In the genomic region with DNA sequence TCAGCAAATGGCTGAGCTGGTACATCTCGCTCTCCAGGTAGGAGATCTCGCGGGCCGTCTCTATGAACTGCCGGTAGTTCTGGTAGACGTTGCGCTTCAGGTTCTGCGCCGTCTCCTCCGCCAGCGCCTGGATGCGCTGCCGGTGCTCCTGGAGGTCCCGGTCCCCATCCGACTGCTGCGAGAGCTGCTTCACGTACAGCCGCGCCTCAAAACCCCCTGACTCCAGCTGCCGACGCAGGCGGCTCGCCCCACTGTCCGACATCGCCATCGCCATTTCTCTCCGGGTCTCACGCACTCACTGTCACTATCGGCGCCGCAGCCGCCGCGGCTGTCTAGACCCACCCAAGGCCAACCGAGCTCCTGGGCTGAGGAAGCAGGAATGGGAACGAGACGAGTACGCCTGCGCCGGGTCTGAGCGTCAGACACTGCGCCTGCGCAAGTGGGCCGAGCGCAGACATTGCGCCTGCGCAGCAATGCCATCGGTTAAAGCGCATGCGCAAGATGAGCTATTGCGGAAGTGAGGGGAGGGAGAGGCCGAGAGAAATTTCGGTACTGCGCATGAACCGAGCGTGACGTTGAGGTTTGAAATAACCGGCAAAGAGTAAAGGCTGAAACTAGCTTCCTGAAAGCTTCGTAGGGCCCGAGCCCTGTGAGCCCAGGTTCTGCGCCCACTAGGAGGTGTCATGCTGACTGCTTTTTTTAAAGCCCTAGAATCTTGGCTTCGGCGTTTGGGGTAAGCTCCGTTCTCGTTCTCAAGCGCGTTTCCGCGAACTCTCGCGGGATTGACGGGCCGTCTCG, we compare ENCODE assay signal across 8 cellular contexts. TPM values are rescaled to one million over a fixed set of nuclear protein-coding genes. Genes with fewer than 3 reads are reported as not detected.
DNase-seq lines count a peak whose midpoint lies in the region; ATAC-seq and TF ChIP-seq lines count a peak whose summit lies in the region.

Gene EXOC8, minus strand, starts transcription at position 381 of the 798 bp plus-strand sequence. Its CDS starts 107 bp downstream, at position 274.

- POLR2A ChIA-PET in activated CD4-positive, alpha-beta T cell treated with anti-CD3 and anti-CD28 coated beads for 36 hours (lab: Charles Lee): interaction anchor here (0.7 to 1.6 kb wide), 7 partner anchors 9 to 275 kb away, joined by 3 to 11 read pairs (median 4); partner anchors contain the start of gene TSNAX

- peak within 1 kb of the TSS; percentile 98 for H3K27ac Mint-ChIP-seq in activated CD4-positive, alpha-beta T cell treated with anti-CD3 and anti-CD28 coated beads for 36 hours

- H3K4me3 Mint-ChIP-seq in activated CD4-positive, alpha-beta T cell treated with anti-CD3 and anti-CD28 coated beads for 36 hours: peak within 1 kb of the TSS; percentile 93

- intact Hi-C loops in activated CD4-positive, alpha-beta T cell treated with anti-CD3 and anti-CD28 coated beads for 36 hours (cut with DNase I, micrococcal nuclease): loop anchor here (1.0 to 5.0 kb wide), 11 partner anchors 85 to 695 kb away; partner anchors contain the start of genes ARV1 (in 2 of the 2), EGLN1 (in 2 of the 2), GNPAT (in 2 of the 2) and TSNAX (in 2 of the 2)

- H3K9me3 Mint-ChIP-seq in activated CD4-positive, alpha-beta T cell treated with anti-CD3 and anti-CD28 coated beads for 36 hours (ENCODE audit: low read depth): peaks cover 4% of the 10 kb centered on the region

- no peaks in the 10 kb centered on the region for H3K4me1 ChIP-seq in BE2C

- H3K27me3 Mint-ChIP-seq in activated CD4-positive, alpha-beta T cell treated with anti-CD3 and anti-CD28 coated beads for 36 hours: no peaks in the 10 kb centered on the region

- peak; percentile 77 for ATAC-seq in HG03442 (IDR thresholded peaks at IDR 0.05; ENCODE audit: unreplicated experiment)
- peak; percentile 82 for ATAC-seq in activated CD4-positive, alpha-beta T cell treated with anti-CD3 and anti-CD28 coated beads for 36 hours

- peaks cover 44% of the 10 kb centered on the region for H3K4me1 Mint-ChIP-seq in activated CD4-positive, alpha-beta T cell treated with anti-CD3 and anti-CD28 coated beads for 36 hours

- CTCF ChIA-PET in activated CD4-positive, alpha-beta T cell treated with anti-CD3 and anti-CD28 coated beads for 36 hours (lab: Charles Lee): interaction anchor here (0.6 to 2.1 kb wide), 12 partner anchors 12 to 704 kb away, joined by 3 to 13 read pairs (median 4); partner anchors contain the start of gene TSNAX

- H3K4me3 ChIP-seq in BE2C (ENCODE audit: low read depth, low read length): peak within 1 kb of the TSS; percentile 91
- peak within 1 kb of the TSS; percentile 79 for H3K4me3 ChIP-seq in choroid plexus epithelial cell (ENCODE audit: low read depth, low read length)

- peak; percentile 96 for DNase-seq in BE2C
- peak; percentile 83 for DNase-seq in GM19238 (ENCODE audit: insufficient read length, low spot score)
- peak; percentile 93 to 97 for DNase-seq in NCI-H524 (lab: John Stamatoyannopoulos, UW)
- DNase-seq in activated CD4-positive, alpha-beta T cell treated with anti-CD3 and anti-CD28 coated beads for 36 hours: peak; percentile 97
- DNase-seq in choroid plexus epithelial cell (ENCODE audit: low read depth): peak; percentile 98
- peak; percentile 98 for DNase-seq in kidney glomerular epithelial cell (lab: John Stamatoyannopoulos, UW)
- DNase-seq in stimulated activated CD4-positive, alpha-beta T cell treated with anti-CD3 and anti-CD28 coated beads, Interleukin-1b, Interleukin-23, amount 100 ng/mL, for 1 hour (ENCODE audit: low read depth in 2 of 2): peak; percentile 90 to 94

- peaks cover 5% of the 10 kb centered on the region; the same call in 1 of the 2 replicates for H3K36me3 ChIP-seq in BE2C

- TF ChIP-seq CTCF in BE2C (IDR thresholded peaks at IDR 0.05; ENCODE audit: low read depth, low read length): 0 out of 2 replicates have a peak, but pooled peaks have one; percentile 16
- no peak for TF ChIP-seq CTCF in choroid plexus epithelial cell (conservative IDR thresholded peaks at IDR 0.05; ENCODE audit: low read depth, low read length)

- H3K27me3 ChIP-seq in BE2C: no peaks in the 10 kb centered on the region

- no peaks in the 10 kb centered on the region for H3K9me3 ChIP-seq in BE2C

- peaks cover 48% of the 10 kb centered on the region for H3K36me3 Mint-ChIP-seq in activated CD4-positive, alpha-beta T cell treated with anti-CD3 and anti-CD28 coated beads for 36 hours (ENCODE audit: low read depth)

RNA-seq across cellular contexts. Expression of gene EXOC8, which starts in this region (rescaled TPM):
- polyA plus RNA-seq in BE2C (2012; ENCODE audit: insufficient read depth, insufficient read length, low read depth): 7.5 TPM
- 10 to 100 TPM; 10.0 to 13.7 TPM for total RNA-seq in activated CD4-positive, alpha-beta T cell treated with anti-CD3 and anti-CD28 coated beads for 36 hours

Comparison
In these comparisons a context has a peak if more than half of its experiments do, and no peak if none do; other contexts are left out.
1. Peak in every context shown above with its lines: DNase-seq, ATAC-seq and H3K4me3 ChIP-seq.